In genomic region chr5:138263581-138263980, GRCh38 we compare ENCODE assay signal across 2 cellular contexts.
TF ChIP-seq lines count a peak whose summit lies in the region.

No MANE protein-coding gene starts in this region.

TF ChIP-seq in A549, 52 proteins besides CTCF, POLR2A, EP300 and RAD21:
- 0 out of 2 replicates have a peak, but pooled peaks have one; percentile 28 for TF ChIP-seq NFE2L2 (conservative IDR thresholded peaks at IDR 0.05; ENCODE audit: low read length)
- TF ChIP-seq SMC3 (IDR thresholded peaks at IDR 0.05): no peak

TF ChIP-seq in K562, 482 proteins besides CTCF, POLR2A, EP300 and RAD21:
- no peak for TF ChIP-seq SPI1 (IDR thresholded peaks at IDR 0.05; ENCODE audit: borderline replicate concordance, low read depth, low read length)
- no peak for TF ChIP-seq STAT6 (CRISPR knock-in tag; IDR thresholded peaks at IDR 0.05)
- TF ChIP-seq ZNF316 (IDR thresholded peaks at IDR 0.05): peak; percentile 58; the same call in 1 of the 2 replicates
- peak; percentile 30; the same call in 1 of the 2 replicates for TF ChIP-seq MAFG (tag; conservative IDR thresholded peaks at IDR 0.05)
